33 cellular contexts compared by ENCODE assay signal in the genomic region with DNA sequence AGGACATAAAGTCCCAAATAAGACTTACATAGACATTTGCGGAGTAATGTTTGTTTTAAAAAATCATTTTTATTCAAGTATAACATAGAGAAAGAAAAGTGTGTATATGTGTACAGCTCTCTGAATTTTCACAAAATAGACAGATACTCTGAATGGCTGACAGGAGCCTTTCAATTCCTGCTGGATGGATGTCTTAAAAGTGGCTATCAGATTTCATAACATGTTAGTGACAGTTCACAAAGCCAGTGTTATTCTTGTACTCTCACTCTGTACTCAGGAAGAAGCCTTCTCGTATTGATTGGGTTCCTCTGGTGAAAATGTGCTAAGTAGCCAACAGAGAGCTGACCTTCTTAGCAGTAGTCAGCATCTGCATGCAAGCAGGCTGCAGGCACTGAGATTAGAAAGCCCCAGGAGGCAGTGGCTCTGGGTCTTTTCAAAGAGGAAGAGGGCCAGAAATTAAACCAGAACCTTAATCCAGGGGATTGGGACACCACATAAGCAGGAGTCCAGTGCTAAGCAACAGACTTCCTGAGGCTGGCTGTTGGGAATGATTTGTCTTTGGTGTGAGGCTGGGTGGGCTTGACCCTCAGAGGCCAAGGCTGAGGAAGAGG. TPM values are rescaled to one million over a fixed set of nuclear protein-coding genes. Genes with fewer than 3 reads are reported as not detected.
A peak's percentile ranks its signal among the peaks of the same experiment; 100 is the strongest.
DNase-seq lines count a peak whose midpoint lies in the region; ATAC-seq and TF ChIP-seq lines count a peak whose summit lies in the region.
"Had no signal": no experiment of that assay in that cellular context is flagged by ENCODE, and none has a peak within 500 bp of the region (broad histone marks: within the 10 kb centered on the region; RNA-seq: fewer than 3 reads in every experiment).

No MANE protein-coding gene starts in this region.

- no peaks in the 10 kb centered on the region for H3K27me3 ChIP-seq in endodermal cell (ENCODE audit: control insufficient read depth, insufficient read depth, low read length, poor library complexity, severe bottlenecking)
- no peaks in the 10 kb centered on the region for H3K27me3 ChIP-seq in CD4-positive, alpha-beta T cell (ENCODE audit: control insufficient read depth, insufficient read depth, low read length)
- H3K27me3 ChIP-seq: neutrophil, upper lobe of right lung had no signal

- peak; percentile 85 for DNase-seq in MV-4-11 (lab: John Stamatoyannopoulos, UW)
- DNase-seq in NCI-H748 (lab: John Stamatoyannopoulos, UW; ENCODE audit: unreplicated experiment): peak; percentile 24
- DNase-seq in endodermal cell: peak; percentile 51
- no peak for DNase-seq in CD4-positive, alpha-beta T cell
- DNase-seq in HuH-7 (ENCODE audit: low spot score): no peak
- no peak for DNase-seq in SIG-M5 treated with dmso at 0.1 percent for 504 hours (lab: John Stamatoyannopoulos, UW; ENCODE audit: unreplicated experiment)
- DNase-seq: activated CD4-positive, alpha-beta T cell treated with anti-CD3 and anti-CD28 coated beads, Interleukin-2, amount 50 U/mL, for 4 hours; activated CD8-positive, alpha-beta memory T cell treated with anti-CD3 and anti-CD28 coated beads, Interleukin-2, amount 50 U/mL, for 4 hours; activated naive CD4-positive, alpha-beta T cell treated with anti-CD3 and anti-CD28 coated beads, Interleukin-2, amount 50 U/mL, for 16 hours; amygdala; C1 segment of cervical spinal cord; Calu3; HFFc6; left ventricle myocardium inferior; NCI-H1092; NCI-H2081; NCI-H774; stimulated activated CD4-positive, alpha-beta T cell treated with anti-CD3 and anti-CD28 coated beads, Interleukin-12 subunit alpha, Interleukin-12 subunit beta, amount 100 ng/mL, for 4 hours; stimulated activated naive B cell treated with anti-CD40 and anti-IgM and Interleukin-4, amounts not matched to agents 10 μg/mL and 1 μg/mL and 100 μg/mL, for 72 hours; T-helper 2 cell; upper lobe of right lung had no signal

- no peak overlapping the region for H3K9ac ChIP-seq in endodermal cell (ENCODE audit: extremely low read depth, low read length, poor library complexity, severe bottlenecking)

- H3K36me3 ChIP-seq in HEK293 (ENCODE audit: control insufficient read depth in 2 of 2, insufficient read depth in 1 of 2, low read length in 2 of 2) (no peaks in the 10 kb centered on the region), endodermal cell (ENCODE audit: control insufficient read depth, insufficient read depth, low read length) (no peaks in the 10 kb centered on the region)
- H3K36me3 ChIP-seq: left ventricle myocardium inferior, neutrophil, upper lobe of right lung had no signal

- no peak overlapping the region for H3K4me3 ChIP-seq in HEK293 (ENCODE audit: low read depth, low read length)
- H3K4me3 ChIP-seq in endodermal cell (ENCODE audit: low read length): no peak overlapping the region
- H3K4me3 ChIP-seq: GM12878, left ventricle myocardium inferior, upper lobe of right lung had no signal

- POLR2A ChIA-PET in HEK293 (lab: Yijun Ruan, JAX): no interaction called here
- POLR2A ChIA-PET in CD4-positive, alpha-beta T cell (lab: Charles Lee): no interaction called here

- intact Hi-C loops in CD4-positive, alpha-beta T cell (cut with DNase I, micrococcal nuclease): no loop called here

- H3K4me1 Mint-ChIP-seq in endodermal cell: peaks cover 6% of the 10 kb centered on the region
- H3K4me1 Mint-ChIP-seq in CD4-positive, alpha-beta T cell (ENCODE audit: low read depth): no peaks in the 10 kb centered on the region
- H3K4me1 Mint-ChIP-seq: stimulated activated naive B cell treated with anti-CD40 and anti-IgM and Interleukin-4, amounts not matched to agents 10 μg/mL and 1 μg/mL and 100 μg/mL, for 72 hours had no signal

- no peak overlapping the region for H3K4me3 Mint-ChIP-seq in endodermal cell
- no peak overlapping the region for H3K4me3 Mint-ChIP-seq in CD4-positive, alpha-beta T cell
- H3K4me3 Mint-ChIP-seq: HFFc6; stimulated activated naive B cell treated with anti-CD40 and anti-IgM and Interleukin-4, amounts not matched to agents 10 μg/mL and 1 μg/mL and 100 μg/mL, for 72 hours had no signal

- H3K27ac ChIP-seq in HEK293 (ENCODE audit: extremely low read depth, low read depth, low read length): no peak overlapping the region
- H3K27ac ChIP-seq in endodermal cell (ENCODE audit: low read depth, low read length): no peak overlapping the region
- H3K27ac ChIP-seq in CD4-positive, alpha-beta T cell (ENCODE audit: low read depth, low read length): no peak overlapping the region
- H3K27ac ChIP-seq: HL-60, left ventricle myocardium inferior, neutrophil, upper lobe of right lung had no signal

- H3K4me1 ChIP-seq in HEK293 (ENCODE audit: control insufficient read depth, insufficient read depth, low read length): no peaks in the 10 kb centered on the region
- H3K4me1 ChIP-seq in endodermal cell (ENCODE audit: control insufficient read depth, insufficient read depth, low read length): no peaks in the 10 kb centered on the region
- H3K4me1 ChIP-seq: left ventricle myocardium inferior, upper lobe of right lung had no signal

- WGBS in endodermal cell (ENCODE audit: insufficient coverage in 1 of 2, insufficient read length in 1 of 2), 2 experiments: 56 to 60% methylated on average over 1 of the region's 2 CpGs

- H3K9me3 Mint-ChIP-seq in endodermal cell: no peaks in the 10 kb centered on the region
- H3K9me3 Mint-ChIP-seq in CD4-positive, alpha-beta T cell: no peaks in the 10 kb centered on the region
- H3K9me3 Mint-ChIP-seq: HFFc6; stimulated activated naive B cell treated with anti-CD40 and anti-IgM and Interleukin-4, amounts not matched to agents 10 μg/mL and 1 μg/mL and 100 μg/mL, for 72 hours had no signal

- H3K27me3 Mint-ChIP-seq in endodermal cell (ENCODE audit: insufficient read depth): no peaks in the 10 kb centered on the region
- peaks cover 28% of the 10 kb centered on the region for H3K27me3 Mint-ChIP-seq in CD4-positive, alpha-beta T cell

- no peaks in the 10 kb centered on the region for H3K36me3 Mint-ChIP-seq in endodermal cell (ENCODE audit: low read depth)
- H3K36me3 Mint-ChIP-seq in CD4-positive, alpha-beta T cell (ENCODE audit: low read depth): no peaks in the 10 kb centered on the region
- H3K36me3 Mint-ChIP-seq: stimulated activated naive B cell treated with anti-CD40 and anti-IgM and Interleukin-4, amounts not matched to agents 10 μg/mL and 1 μg/mL and 100 μg/mL, for 72 hours had no signal

- H3K9me3 ChIP-seq in HEK293 (ENCODE audit: control insufficient read depth, insufficient read depth, low read depth, low read length) (no peaks in the 10 kb centered on the region), endodermal cell (ENCODE audit: control insufficient read depth, low read length) (no peaks in the 10 kb centered on the region)
- no peaks in the 10 kb centered on the region for H3K9me3 ChIP-seq in CD4-positive, alpha-beta T cell (ENCODE audit: control insufficient read depth, low read length)
- H3K9me3 ChIP-seq: left ventricle myocardium inferior, neutrophil, upper lobe of right lung had no signal

- CTCF ChIA-PET in HEK293 (lab: Yijun Ruan, JAX): interaction anchor here (1.4 to 3.6 kb wide), 2 partner anchors 14 kb away, joined by 6 to 19 read pairs; no protein-coding TSS in a partner anchor
- CTCF ChIA-PET in CD4-positive, alpha-beta T cell (lab: Charles Lee): no interaction called here

- no peak overlapping the region for H3K27ac Mint-ChIP-seq in endodermal cell
- no peak overlapping the region for H3K27ac Mint-ChIP-seq in CD4-positive, alpha-beta T cell
- H3K27ac Mint-ChIP-seq: HFFc6; progenitor cell of endocrine pancreas; stimulated activated naive B cell treated with anti-CD40 and anti-IgM and Interleukin-4, amounts not matched to agents 10 μg/mL and 1 μg/mL and 100 μg/mL, for 72 hours had no signal

- TF ChIP-seq CTCF in HEK293 (tag by site-specific recombination; IDR thresholded peaks at IDR 0.05) (no peak), endodermal cell (conservative IDR thresholded peaks at IDR 0.05) (no peak)
- TF ChIP-seq CTCF in CD4-positive, alpha-beta T cell (IDR thresholded peaks at IDR 0.05): no peak

- no peak for ATAC-seq in CD4-positive, alpha-beta T cell (ENCODE audit: poor library complexity)
- ATAC-seq: GM12878; sciatic nerve; SK-N-SH treated with all-trans-retinoic acid at 6 μM for 48 hours; stimulated activated naive B cell treated with anti-CD40 and anti-IgM and Interleukin-4, amounts not matched to agents 10 μg/mL and 1 μg/mL and 100 μg/mL, for 72 hours; upper lobe of right lung had no signal

TF ChIP-seq in HEK293, 187 proteins besides CTCF, POLR2A, EP300 and RAD21:
- peak; percentile 43; the same call in 1 of the 2 replicates for TF ChIP-seq OSR2 (tag by site-specific recombination; IDR thresholded peaks at IDR 0.05)
- TF ChIP-seq ZNF830 (tag by site-specific recombination; IDR thresholded peaks at IDR 0.05; ENCODE audit: low read depth): no peak
- peak; percentile 80 for TF ChIP-seq ZIC2 (tag by site-specific recombination; IDR thresholded peaks at IDR 0.05)
- TF ChIP-seq ZNF335 (tag by site-specific recombination; conservative IDR thresholded peaks at IDR 0.05): peak; percentile 46

RNA-seq across cellular contexts. Expression of a gene that starts 19.7 kb away (rescaled TPM):
- total RNA-seq in endodermal cell: not detected
- not detected for polyA plus RNA-seq in endodermal cell (2013, experiment 1 of 2)
- polyA plus RNA-seq in endodermal cell (2013, experiment 2 of 2): not detected
- not detected for total RNA-seq in CD4-positive, alpha-beta T cell
- total RNA-seq: bronchial epithelial cell, glomerular endothelial cell, GM12878, HFFc6, left ventricle myocardium inferior, LHCN-M2, myocyte, sciatic nerve, upper lobe of right lung had no signal
- polyA plus RNA-seq: GM12878 had no signal

RNA-seq across cellular contexts. Expression of a gene that starts 57.6 kb away (rescaled TPM):
- not detected for total RNA-seq in endodermal cell
- not detected for polyA plus RNA-seq in endodermal cell (2013, experiment 1 of 2)
- not detected for polyA plus RNA-seq in endodermal cell (2013, experiment 2 of 2)
- total RNA-seq in CD4-positive, alpha-beta T cell: not detected
- total RNA-seq: bronchial epithelial cell, Calu3, glomerular endothelial cell, GM12878, HFFc6, left ventricle myocardium inferior, LHCN-M2, mesenteric fat pad, myocyte, progenitor cell of endocrine pancreas, sciatic nerve, upper lobe of right lung had no signal
- polyA plus RNA-seq: GM12878 had no signal

Comparison
In these comparisons a context has a peak if more than half of its experiments do, and no peak if none do; other contexts are left out.
1. DNase-seq: peak in MV-4-11 (single experiment), NCI-H748 (single experiment) and endodermal cell (single experiment); none in CD4-positive, alpha-beta T cell (0 of 10), HuH-7 (single experiment) and SIG-M5 treated with dmso at 0.1 percent for 504 hours (single experiment).